33 cellular contexts compared by ENCODE assay signal in the genomic region with DNA sequence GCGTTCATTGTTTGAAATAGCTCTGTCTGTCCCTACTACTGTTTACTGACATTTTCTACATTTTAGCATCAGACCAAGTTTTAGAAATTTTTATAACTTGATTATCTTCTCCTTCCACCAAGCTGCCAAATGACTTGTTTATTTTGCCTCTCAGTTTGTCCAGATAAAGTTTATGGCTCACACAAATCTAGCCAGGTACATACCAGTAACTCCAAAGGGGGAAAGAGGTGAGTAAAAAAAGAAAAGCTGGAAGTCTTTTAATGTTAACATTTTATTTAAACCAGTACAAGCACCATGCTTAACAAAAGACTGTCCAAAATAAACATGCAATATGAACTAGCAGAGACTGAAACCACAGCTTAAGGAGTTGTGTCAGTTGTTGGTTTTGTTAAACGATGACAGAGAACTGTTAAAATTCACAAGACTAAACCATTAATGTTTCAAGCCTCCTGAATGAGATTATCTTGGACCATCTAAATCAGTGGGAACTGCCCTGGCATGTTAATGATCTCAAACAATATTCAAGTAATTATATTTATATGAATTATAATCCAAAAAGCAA. TPM values are rescaled to one million over a fixed set of nuclear protein-coding genes. Genes with fewer than 3 reads are reported as not detected.
DNase-seq lines count a peak whose midpoint lies in the region; ATAC-seq, FAIRE-seq and TF ChIP-seq lines count a peak whose summit lies in the region.
"Had no signal": no experiment of that assay in that cellular context is flagged by ENCODE, and none has a peak within 500 bp of the region (broad histone marks: within the 10 kb centered on the region; RNA-seq: fewer than 3 reads in every experiment).

No MANE protein-coding gene starts in this region.

- in situ Hi-C loops in HepG2 (cut with HindIII; ENCODE audit: extremely low pct_ligation_motif_present, low pct_unique_long_range_greater_than_20kb) = no loop called here

- peak overlapping the region; percentile 19 for H3K27ac Mint-ChIP-seq in chondrocyte (ENCODE audit: unreplicated experiment)
- H3K27ac Mint-ChIP-seq: activated CD4-positive, alpha-beta T cell treated with anti-CD3 and anti-CD28 coated beads, Interleukin-2, amount 10 ng/mL, durations not matched to agents 24 days and 14 days; activated CD8-positive, alpha-beta memory T cell treated with anti-CD3 and anti-CD28 coated beads, Interleukin-2, amount 10 ng/mL, durations not matched to agents 7 days and 5 days; activated naive CD4-positive, alpha-beta T cell treated with anti-CD3 and anti-CD28 coated beads for 36 hours; memory B cell had no signal

- TF ChIP-seq POLR2A in HepG2 (IDR thresholded peaks at IDR 0.05; ENCODE audit: insufficient read depth in 1 of 2, low read depth in 2 of 2, low read length in 2 of 2) (no peak), right lobe of liver (IDR thresholded peaks at IDR 0.05) (no peak), uterus (IDR thresholded peaks at IDR 0.05) (no peak)

- H3K36me3 ChIP-seq in HepG2 (replicated peaks in 1 of 2; ENCODE audit: control insufficient read depth in 1 of 2, insufficient read depth in 2 of 2, low read length in 2 of 2) (peaks cover 3 to 19% of the 10 kb centered on the region in 2 experiments; a peak in 4 of 5 replicates), right lobe of liver (peaks cover 0 to 4% (median 1%) of the 10 kb centered on the region in 4 donors), mucosa of descending colon (ENCODE audit: low read depth) (no peaks in the 10 kb centered on the region), uterus (no peaks in the 10 kb centered on the region)

- H3K9ac ChIP-seq in HepG2 (ENCODE audit: insufficient read depth, low read depth, low read length) = no peak overlapping the region

- BruUV-seq in HepG2 (replicated peaks; lab: Mats Ljungman, UMichigan) = no TSS peak

- WGBS in HepG2 (ENCODE audit: low lambda C conversion rate) = 96% methylated on average over 2 of the region's 2 CpGs
- 87% methylated on average over 2 of the region's 2 CpGs for WGBS in right lobe of liver (ENCODE audit: insufficient coverage, low coverage, low lambda C conversion rate, missing lambda C conversion rate)

- DNase-seq in HepG2 (ENCODE audit: low spot score) = no peak
- DNase-seq in right lobe of liver = no peak
- no peak for DNase-seq in chondrocyte (ENCODE audit: low spot score)
- DNase-seq in mucosa of descending colon = no peak
- DNase-seq in uterus = no peak
- DNase-seq: activated CD4-positive, alpha-beta T cell treated with anti-CD3 and anti-CD28 coated beads, Interleukin-2, amount 10 ng/mL, durations not matched to agents 24 days and 14 days; activated CD8-positive, alpha-beta memory T cell treated with anti-CD3 and anti-CD28 coated beads, Interleukin-2, amount 10 ng/mL, durations not matched to agents 7 days and 5 days; activated naive CD4-positive, alpha-beta T cell treated with anti-CD3 and anti-CD28 coated beads for 36 hours; activated T-cell treated with anti-CD3 and anti-CD28 coated beads, Interleukin-2, amount 50 U/mL, for 48 hours; AML-193; CD4-positive, alpha-beta T cell; cortex of kidney; effector memory CD8-positive, alpha-beta T cell; EL; erythroblast; foreskin fibroblast; GOT3; heart right ventricle; NCI-H1048; NCI-H1694; NCI-H510A treated with DMSO at 0.1 percent for 48 hours; PC-9; psoas muscle; stimulated activated naive CD8-positive, alpha-beta T cell treated with anti-CD3 and anti-CD28 coated beads, Interleukin-15, amount 100 ng/mL, for 72 hours; T-helper 2 cell; thyroid gland had no signal

- H3K4me3 ChIP-seq in HepG2 (replicated peaks in 1 of 3; ENCODE audit: insufficient read depth in 1 of 3, low read depth in 2 of 3, low read length in 3 of 3) = no peak overlapping the region
- H3K4me3 ChIP-seq in right lobe of liver = no peak overlapping the region
- no peak overlapping the region for H3K4me3 ChIP-seq in mucosa of descending colon
- no peak overlapping the region for H3K4me3 ChIP-seq in uterus
- H3K4me3 ChIP-seq: heart right ventricle, PC-9, psoas muscle, thyroid gland had no signal

- H3K4me1 ChIP-seq in HepG2 (ENCODE audit: insufficient read depth, low read length) = 0 out of 2 replicates have a peak, but pooled peaks cover 14% of the 10 kb centered on the region
- H3K4me1 ChIP-seq in right lobe of liver = peaks cover 0 to 34% (median 0%) of the 10 kb centered on the region in 4 donors
- peaks cover 8% of the 10 kb centered on the region for H3K4me1 ChIP-seq in mucosa of descending colon (ENCODE audit: low read depth)
- H3K4me1 ChIP-seq in uterus = no peaks in the 10 kb centered on the region

- H3K9me3 Mint-ChIP-seq in chondrocyte (ENCODE audit: low read depth) = no peaks in the 10 kb centered on the region
- H3K9me3 Mint-ChIP-seq: activated CD4-positive, alpha-beta T cell treated with anti-CD3 and anti-CD28 coated beads, Interleukin-2, amount 10 ng/mL, durations not matched to agents 24 days and 14 days; activated naive CD4-positive, alpha-beta T cell treated with anti-CD3 and anti-CD28 coated beads for 36 hours; CD4-positive, alpha-beta T cell; effector memory CD8-positive, alpha-beta T cell; memory B cell; stimulated activated naive CD8-positive, alpha-beta T cell treated with anti-CD3 and anti-CD28 coated beads, Interleukin-15, amount 100 ng/mL, for 72 hours had no signal

- TF ChIP-seq RAD21 in HepG2 (CRISPR knock-in tag; IDR thresholded peaks at IDR 0.05) = no peak

- CTCF ChIA-PET in HepG2 (lab: Yijun Ruan, JAX; ENCODE audit: low intra/inter-chr PET ratio, low total read pairs) = no interaction called here

- no peak overlapping the region for H3K4me3 Mint-ChIP-seq in chondrocyte (ENCODE audit: unreplicated experiment)
- H3K4me3 Mint-ChIP-seq: activated CD4-positive, alpha-beta T cell treated with anti-CD3 and anti-CD28 coated beads, Interleukin-2, amount 10 ng/mL, durations not matched to agents 24 days and 14 days; activated CD8-positive, alpha-beta memory T cell treated with anti-CD3 and anti-CD28 coated beads, Interleukin-2, amount 10 ng/mL, durations not matched to agents 7 days and 5 days; activated naive CD4-positive, alpha-beta T cell treated with anti-CD3 and anti-CD28 coated beads for 36 hours; CD4-positive, alpha-beta T cell; effector memory CD8-positive, alpha-beta T cell; memory B cell; stimulated activated naive CD8-positive, alpha-beta T cell treated with anti-CD3 and anti-CD28 coated beads, Interleukin-15, amount 100 ng/mL, for 72 hours had no signal

- TF ChIP-seq CTCF in HepG2 (CRISPR knock-in tag; IDR thresholded peaks at IDR 0.05) (no peak), right lobe of liver (IDR thresholded peaks at IDR 0.05) (no peak), chondrocyte (IDR thresholded peaks at IDR 0.05) (no peak), mucosa of descending colon (IDR thresholded peaks at IDR 0.05) (no peak), uterus (IDR thresholded peaks at IDR 0.05) (no peak)

- H3K4me1 Mint-ChIP-seq in chondrocyte (ENCODE audit: low read depth) = peaks cover 61% of the 10 kb centered on the region
- H3K4me1 Mint-ChIP-seq: activated CD8-positive, alpha-beta memory T cell treated with anti-CD3 and anti-CD28 coated beads, Interleukin-2, amount 10 ng/mL, durations not matched to agents 7 days and 5 days had no signal

- H3K27me3 ChIP-seq in HepG2 (ENCODE audit: control insufficient read depth in 1 of 2, insufficient read depth in 2 of 2, low read length in 2 of 2) (no peaks in the 10 kb centered on the region), right lobe of liver (no peaks in the 10 kb centered on the region), uterus (no peaks in the 10 kb centered on the region)
- H3K27me3 ChIP-seq: heart right ventricle, thyroid gland had no signal

- TF ChIP-seq EP300 in HepG2 (IDR thresholded peaks at IDR 0.05; ENCODE audit: low read depth in 2 of 2, low read length in 2 of 2) (no peak), HepG2 (CRISPR knock-in tag; IDR thresholded peaks at IDR 0.05; ENCODE audit: borderline replicate concordance) (no peak)

- POLR2A ChIA-PET in HepG2 (lab: Yijun Ruan, JAX) = no interaction called here

- no peak overlapping the region for H3K4me2 ChIP-seq in HepG2 (ENCODE audit: low read depth, low read length)
- H3K4me2 ChIP-seq: PC-9 had no signal

- H3K9me3 ChIP-seq in HepG2 (ENCODE audit: low read length) (no peaks in the 10 kb centered on the region), right lobe of liver (no peaks in the 10 kb centered on the region), mucosa of descending colon (no peaks in the 10 kb centered on the region), uterus (no peaks in the 10 kb centered on the region)
- H3K9me3 ChIP-seq: heart right ventricle, psoas muscle, thyroid gland had no signal

- peak; percentile 43 for FAIRE-seq in HepG2 (lab: Jason Lieb, UNC)
- FAIRE-seq: bronchial epithelial cell had no signal

- no peak for ATAC-seq in HepG2
- no peak for ATAC-seq in right lobe of liver
- peak; percentile 60 for ATAC-seq in mucosa of descending colon
- ATAC-seq in GM19455 (IDR thresholded peaks at IDR 0.05; ENCODE audit: unreplicated experiment) = no peak
- no peak for ATAC-seq in GM19035 (IDR thresholded peaks at IDR 0.05; ENCODE audit: unreplicated experiment)
- ATAC-seq in GM21737 (IDR thresholded peaks at IDR 0.05; ENCODE audit: unreplicated experiment) = no peak
- ATAC-seq: activated CD8-positive, alpha-beta memory T cell treated with anti-CD3 and anti-CD28 coated beads, Interleukin-2, amount 10 ng/mL, durations not matched to agents 7 days and 5 days; effector memory CD8-positive, alpha-beta T cell; heart right ventricle; psoas muscle; Right ventricle myocardium inferior; SK-N-SH treated with all-trans-retinoic acid at 6 μM for 48 hours; stimulated activated naive CD8-positive, alpha-beta T cell treated with anti-CD3 and anti-CD28 coated beads, Interleukin-15, amount 100 ng/mL, for 72 hours had no signal

- H3K27me3 Mint-ChIP-seq in chondrocyte (ENCODE audit: low read depth) = no peaks in the 10 kb centered on the region
- H3K27me3 Mint-ChIP-seq: activated CD4-positive, alpha-beta T cell treated with anti-CD3 and anti-CD28 coated beads, Interleukin-2, amount 10 ng/mL, durations not matched to agents 24 days and 14 days; activated CD8-positive, alpha-beta memory T cell treated with anti-CD3 and anti-CD28 coated beads, Interleukin-2, amount 10 ng/mL, durations not matched to agents 7 days and 5 days; CD4-positive, alpha-beta T cell; effector memory CD8-positive, alpha-beta T cell; memory B cell; stimulated activated naive CD8-positive, alpha-beta T cell treated with anti-CD3 and anti-CD28 coated beads, Interleukin-15, amount 100 ng/mL, for 72 hours had no signal

- no peaks in the 10 kb centered on the region for H4K20me1 ChIP-seq in HepG2 (ENCODE audit: insufficient read depth, low read length)

- H3K27ac ChIP-seq in HepG2 (ENCODE audit: extremely low read length, insufficient read depth, low read length) = no peak overlapping the region
- H3K27ac ChIP-seq in right lobe of liver = no peak overlapping the region
- H3K27ac ChIP-seq in uterus = peak overlapping the region; percentile 44 to 55
- H3K27ac ChIP-seq: heart right ventricle, PC-9, psoas muscle had no signal

- no peak overlapping the region for H2AFZ ChIP-seq in HepG2 (ENCODE audit: low read length)
- H2AFZ ChIP-seq: PC-9 had no signal

- no peaks in the 10 kb centered on the region for H3K79me2 ChIP-seq in HepG2 (ENCODE audit: insufficient read depth, low read length)

- intact Hi-C loops in HepG2 (cut with micrococcal nuclease; ENCODE audit: unreplicated experiment) (no loop called here), right lobe of liver (cut with DNase I) (no loop called here), mucosa of descending colon (cut with DNase I, micrococcal nuclease) (no loop called here), uterus (cut with DNase I; ENCODE audit: low total_unique reads) (no loop called here)

- H3K36me3 Mint-ChIP-seq in chondrocyte (ENCODE audit: low read depth) = peaks cover 24% of the 10 kb centered on the region

RNA-seq across cellular contexts. Expression of a gene that starts 14.5 kb away (rescaled TPM):
- total RNA-seq in HepG2 (2016; rRNA removed; fragmentation: Illumina TruSeq; extraction: Trizol) (68.2 and 103 TPM in 2 replicates), right lobe of liver (10 to 100 TPM; 13.8 to 36.3 (median 22.5) TPM), chondrocyte (29.9 to 36.8 TPM (median 33.1 TPM) in 3 replicates), mucosa of descending colon (10 to 100 TPM; 55.7 to 74.4 (median 57.5) TPM), uterus (100 to 1,000 TPM in 1 of 4 donors, 10 to 100 TPM in 3; 39.5 to 169 (median 45.7) TPM)
- total RNA-seq in HepG2 (2016; cell fraction: cytosol; rRNA removed; fragmentation: Illumina TruSeq; extraction: Trizol; ENCODE audit: low read depth) = 10.0 and 15.2 TPM in 2 replicates
- total RNA-seq in HepG2 (2016; cell fraction: insoluble cytoplasmic fraction; rRNA removed; fragmentation: Illumina TruSeq; extraction: Trizol) = 70.0 and 128 TPM in 2 replicates
- total RNA-seq in HepG2 (2016; cell fraction: membrane; rRNA removed; fragmentation: Illumina TruSeq; extraction: Trizol) = 24.3 and 26.6 TPM in 2 replicates
- 60.5 and 62.1 TPM in 2 replicates for total RNA-seq in HepG2 (2016; cell fraction: nucleus; rRNA removed; fragmentation: Illumina TruSeq; extraction: Trizol)
- 12.9 and 17.3 TPM in 2 replicates for polyA plus RNA-seq in HepG2 (2011; rRNA removed)
- 4.5 and 9.6 TPM in 2 replicates for polyA plus RNA-seq in HepG2 (2011; cell fraction: cytosol; rRNA removed)
- polyA plus RNA-seq in HepG2 (2011; cell fraction: nucleus; rRNA removed) = 8.7 and 12.8 TPM in 2 replicates
- polyA plus RNA-seq in HepG2 (2012) = 18.0 and 30.6 TPM in 2 replicates
- 3.3 and 4.3 TPM in 2 replicates for polyA plus RNA-seq in HepG2 (2016; cell fraction: cytosol; fragmentation: Illumina TruSeq; extraction: Trizol; ENCODE audit: low read depth)
- 66.5 and 76.4 TPM in 2 replicates for polyA plus RNA-seq in HepG2 (2016; cell fraction: insoluble cytoplasmic fraction; fragmentation: Illumina TruSeq; extraction: Trizol; ENCODE audit: low read depth)
- polyA plus RNA-seq in HepG2 (2016; cell fraction: membrane; fragmentation: Illumina TruSeq; extraction: Trizol; ENCODE audit: low read depth) = 14.4 and 17.7 TPM in 2 replicates
- 48.5 and 55.3 TPM in 2 replicates for polyA plus RNA-seq in HepG2 (2016; cell fraction: nucleus; fragmentation: Illumina TruSeq; extraction: Trizol; ENCODE audit: insufficient read depth, low read depth)
- 7.9 and 9.8 TPM in 2 replicates for polyA minus RNA-seq in HepG2 (2011; rRNA and poly(A)+ RNA removed; ENCODE audit: low replicate concordance)
- 9.7 and 12.5 TPM in 2 replicates for polyA minus RNA-seq in HepG2 (2011; cell fraction: cytosol; rRNA and poly(A)+ RNA removed)
- polyA minus RNA-seq in HepG2 (2011; cell fraction: nucleus; rRNA and poly(A)+ RNA removed) = 54.5 and 62.3 TPM in 2 replicates

RNA-seq across cellular contexts. Expression of a gene that starts 33.1 kb away (rescaled TPM):
- 141 and 166 TPM in 2 replicates for total RNA-seq in HepG2 (2016; rRNA removed; fragmentation: Illumina TruSeq; extraction: Trizol)
- total RNA-seq in HepG2 (2016; cell fraction: cytosol; rRNA removed; fragmentation: Illumina TruSeq; extraction: Trizol; ENCODE audit: low read depth) = 78.4 and 95.3 TPM in 2 replicates
- 150 and 169 TPM in 2 replicates for total RNA-seq in HepG2 (2016; cell fraction: insoluble cytoplasmic fraction; rRNA removed; fragmentation: Illumina TruSeq; extraction: Trizol)
- 182 and 203 TPM in 2 replicates for total RNA-seq in HepG2 (2016; cell fraction: membrane; rRNA removed; fragmentation: Illumina TruSeq; extraction: Trizol)
- 107 and 124 TPM in 2 replicates for total RNA-seq in HepG2 (2016; cell fraction: nucleus; rRNA removed; fragmentation: Illumina TruSeq; extraction: Trizol)
- 335 and 421 TPM in 2 replicates for polyA plus RNA-seq in HepG2 (2011; rRNA removed)
- 589 and 760 TPM in 2 replicates for polyA plus RNA-seq in HepG2 (2011; cell fraction: cytosol; rRNA removed)
- 90.4 and 93.4 TPM in 2 replicates for polyA plus RNA-seq in HepG2 (2011; cell fraction: nucleus; rRNA removed)
- polyA plus RNA-seq in HepG2 (2012) = 212 and 227 TPM in 2 replicates
- 124 and 138 TPM in 2 replicates for polyA plus RNA-seq in HepG2 (2016; cell fraction: cytosol; fragmentation: Illumina TruSeq; extraction: Trizol; ENCODE audit: low read depth)
- polyA plus RNA-seq in HepG2 (2016; cell fraction: insoluble cytoplasmic fraction; fragmentation: Illumina TruSeq; extraction: Trizol; ENCODE audit: low read depth) = 185 and 205 TPM in 2 replicates
- polyA plus RNA-seq in HepG2 (2016; cell fraction: membrane; fragmentation: Illumina TruSeq; extraction: Trizol; ENCODE audit: low read depth) = 220 and 225 TPM in 2 replicates
- polyA plus RNA-seq in HepG2 (2016; cell fraction: nucleus; fragmentation: Illumina TruSeq; extraction: Trizol; ENCODE audit: insufficient read depth, low read depth) = 245 and 260 TPM in 2 replicates
- 581 and 762 TPM in 2 replicates for polyA minus RNA-seq in HepG2 (2011; rRNA and poly(A)+ RNA removed; ENCODE audit: low replicate concordance)
- polyA minus RNA-seq in HepG2 (2011; cell fraction: cytosol; rRNA and poly(A)+ RNA removed) = 203 and 246 TPM in 2 replicates
- 54.2 and 93.9 TPM in 2 replicates for polyA minus RNA-seq in HepG2 (2011; cell fraction: nucleus; rRNA and poly(A)+ RNA removed)
- total RNA-seq in right lobe of liver = 100 to 1,000 TPM in 5 of 6 experiments, 10 to 100 TPM in 1; 95.9 to 209 (median 157) TPM
- 131 to 141 TPM (median 140 TPM) in 3 replicates for total RNA-seq in chondrocyte
- 100 to 1,000 TPM in 2 of 3 donors, 10 to 100 TPM in 1; 99.9 to 115 (median 101) TPM for total RNA-seq in mucosa of descending colon
- 100 to 1,000 TPM in 3 of 4 donors, 10 to 100 TPM in 1; 18.7 to 177 (median 142) TPM for total RNA-seq in uterus

RNA-seq across cellular contexts. Expression of a gene that starts 35.4 kb away (rescaled TPM):
- 13.3 and 18.2 TPM in 2 replicates for total RNA-seq in HepG2 (2016; rRNA removed; fragmentation: Illumina TruSeq; extraction: Trizol)
- total RNA-seq in HepG2 (2016; cell fraction: cytosol; rRNA removed; fragmentation: Illumina TruSeq; extraction: Trizol; ENCODE audit: low read depth) = 11.9 and 12.4 TPM in 2 replicates
- 10.9 and 19.9 TPM in 2 replicates for total RNA-seq in HepG2 (2016; cell fraction: insoluble cytoplasmic fraction; rRNA removed; fragmentation: Illumina TruSeq; extraction: Trizol)
- 18.6 and 21.2 TPM in 2 replicates for total RNA-seq in HepG2 (2016; cell fraction: membrane; rRNA removed; fragmentation: Illumina TruSeq; extraction: Trizol)
- 22.0 and 22.6 TPM in 2 replicates for total RNA-seq in HepG2 (2016; cell fraction: nucleus; rRNA removed; fragmentation: Illumina TruSeq; extraction: Trizol)
- polyA plus RNA-seq in HepG2 (2011; rRNA removed) = 11.3 and 16.8 TPM in 2 replicates
- 3.9 and 6.0 TPM in 2 replicates for polyA plus RNA-seq in HepG2 (2011; cell fraction: cytosol; rRNA removed)
- 6.8 and 7.7 TPM in 2 replicates for polyA plus RNA-seq in HepG2 (2011; cell fraction: nucleus; rRNA removed)
- 16.4 and 16.6 TPM in 2 replicates for polyA plus RNA-seq in HepG2 (2012)
- 13.1 and 14.1 TPM in 2 replicates for polyA plus RNA-seq in HepG2 (2016; cell fraction: cytosol; fragmentation: Illumina TruSeq; extraction: Trizol; ENCODE audit: low read depth)
- polyA plus RNA-seq in HepG2 (2016; cell fraction: insoluble cytoplasmic fraction; fragmentation: Illumina TruSeq; extraction: Trizol; ENCODE audit: low read depth) = 11.8 and 12.8 TPM in 2 replicates
- polyA plus RNA-seq in HepG2 (2016; cell fraction: membrane; fragmentation: Illumina TruSeq; extraction: Trizol; ENCODE audit: low read depth) = 15.1 and 15.3 TPM in 2 replicates
- polyA plus RNA-seq in HepG2 (2016; cell fraction: nucleus; fragmentation: Illumina TruSeq; extraction: Trizol; ENCODE audit: insufficient read depth, low read depth) = 25.5 and 30.7 TPM in 2 replicates
- 5.3 and 5.7 TPM in 2 replicates for polyA minus RNA-seq in HepG2 (2011; rRNA and poly(A)+ RNA removed; ENCODE audit: low replicate concordance)
- polyA minus RNA-seq in HepG2 (2011; cell fraction: cytosol; rRNA and poly(A)+ RNA removed) = 5.4 and 7.5 TPM in 2 replicates
- 14.0 and 21.4 TPM in 2 replicates for polyA minus RNA-seq in HepG2 (2011; cell fraction: nucleus; rRNA and poly(A)+ RNA removed)
- 1 to 10 TPM; 5.4 to 8.2 (median 6.7) TPM for total RNA-seq in right lobe of liver
- 13.6 to 17.6 TPM (median 13.7 TPM) in 3 replicates for total RNA-seq in chondrocyte
- 10 to 100 TPM; 17.0 to 25.2 (median 22.5) TPM for total RNA-seq in mucosa of descending colon
- total RNA-seq in uterus = 10 to 100 TPM; 32.1 to 50.2 (median 33.7) TPM

Comparison
In these comparisons a context has a peak if more than half of its experiments do, and no peak if none do; other contexts are left out.
1. H3K27ac ChIP-seq: peak in uterus (2 of 2); none in HepG2 (single experiment) and right lobe of liver (0 of 3).